In genomic region chr6:36024154-36024760, GRCh38 we compare ENCODE assay signal across 1 cellular context.
TF ChIP-seq lines count a peak whose summit lies in the region.

Gene SLC26A8, minus strand, starts transcription at chr6:36024641. Its CDS starts 4,934 bp downstream, at chr6:36019707.

TF ChIP-seq in K562, 482 proteins besides CTCF, POLR2A, EP300 and RAD21 (continued from another document):
- TF ChIP-seq ZBTB33 (CRISPR knock-in tag; IDR thresholded peaks at IDR 0.05) (peak; percentile 79), NFIC (IDR thresholded peaks at IDR 0.05) (no peak), ARID4B (CRISPR knock-in tag; IDR thresholded peaks at IDR 0.05) (0 out of 2 replicates have a peak, but pooled peaks have one; percentile 29), MED1 (CRISPR knock-in tag; IDR thresholded peaks at IDR 0.05; ENCODE audit: borderline replicate concordance) (0 out of 2 replicates have a peak, but pooled peaks have one; percentile 14), MITF (IDR thresholded peaks at IDR 0.05) (no peak)
TF ChIP-seq in K562: peak in this region for 3.
